Comparison of ENCODE assay signal across 12 cellular contexts in the genomic region with DNA sequence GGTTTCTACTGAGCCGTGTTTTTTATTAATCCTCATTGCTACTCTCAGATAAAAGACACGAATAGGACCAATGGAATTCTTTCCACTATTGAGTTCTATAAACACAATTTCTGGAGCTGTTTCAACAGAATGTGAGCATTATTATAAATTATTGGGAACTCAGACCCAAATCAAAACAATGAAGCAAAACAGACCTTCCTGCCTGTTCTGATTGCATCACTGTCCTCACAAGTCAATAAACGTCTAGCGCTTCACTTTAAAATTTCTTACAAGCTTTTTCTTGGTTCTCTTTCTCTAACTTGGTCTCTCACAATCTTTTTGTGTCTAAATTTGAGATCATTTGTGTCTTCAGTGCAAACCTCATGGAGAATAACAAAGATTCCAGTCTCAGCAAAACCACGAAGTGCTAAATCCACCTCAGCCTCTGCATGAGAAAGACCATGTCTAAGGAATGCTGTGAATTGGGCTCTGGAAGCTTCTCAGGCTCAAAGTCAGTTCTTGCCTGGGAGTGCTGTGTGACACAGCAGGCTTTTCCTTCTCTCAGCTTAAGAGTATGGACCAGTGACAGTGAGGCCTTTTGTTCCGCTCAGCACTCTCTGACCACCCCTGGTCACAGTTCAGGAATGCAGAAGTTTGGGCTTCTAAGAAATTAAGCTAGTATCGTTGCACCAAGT. TPM values are rescaled to one million over a fixed set of nuclear protein-coding genes. Genes with fewer than 3 reads are reported as not detected.
DNase-seq lines count a peak whose midpoint lies in the region; ATAC-seq and TF ChIP-seq lines count a peak whose summit lies in the region.
"Had no signal": no experiment of that assay in that cellular context is flagged by ENCODE, and none has a peak within 500 bp of the region (broad histone marks: within the 10 kb centered on the region; RNA-seq: fewer than 3 reads in every experiment).

No MANE protein-coding gene starts in this region.

- H3K9me3 ChIP-seq in HEK293 (ENCODE audit: control insufficient read depth, insufficient read depth, low read depth, low read length) (peaks cover 2% of the 10 kb centered on the region; the same call in 1 of the 2 replicates), stomach smooth muscle (ENCODE audit: control insufficient read depth in 2 of 2, low read length in 2 of 2) (peaks cover 0 to 7% of the 10 kb centered on the region in 2 donors), PC-9 (ENCODE audit: insufficient read depth, low read depth) (no peaks in the 10 kb centered on the region)
- H3K9me3 ChIP-seq: ovary had no signal

- no peaks in the 10 kb centered on the region for H3K36me3 Mint-ChIP-seq in chondrocyte (ENCODE audit: low read depth)
- no peaks in the 10 kb centered on the region for H3K36me3 Mint-ChIP-seq in natural killer cell

- no peak for TF ChIP-seq CTCF in HEK293 (tag by site-specific recombination; IDR thresholded peaks at IDR 0.05)
- no peak for TF ChIP-seq CTCF in chondrocyte (IDR thresholded peaks at IDR 0.05)
- no peak for TF ChIP-seq CTCF in natural killer cell (IDR thresholded peaks at IDR 0.05)
- TF ChIP-seq CTCF in PC-9 (conservative IDR thresholded peaks at IDR 0.05): no peak

- H3K27me3 ChIP-seq in stomach smooth muscle (ENCODE audit: control insufficient read depth in 1 of 2, insufficient read depth in 2 of 2, low read length in 2 of 2) (no peaks in the 10 kb centered on the region), PC-9 (ENCODE audit: insufficient read depth, low read depth) (peaks cover 14% of the 10 kb centered on the region; the same call in 1 of the 2 replicates)
- H3K27me3 ChIP-seq: ovary had no signal

- no peak overlapping the region for H3K4me3 ChIP-seq in HEK293 (ENCODE audit: low read depth, low read length)
- peak overlapping the region; percentile 20 to 30 for H3K4me3 ChIP-seq in stomach smooth muscle (ENCODE audit: low read length in 2 of 2)
- H3K4me3 ChIP-seq in PC-9: no peak overlapping the region
- H3K4me3 ChIP-seq: ovary had no signal

- H3K27ac ChIP-seq in HEK293 (ENCODE audit: extremely low read depth, low read depth, low read length) (no peak overlapping the region), stomach smooth muscle (ENCODE audit: low read length) (peak overlapping the region; percentile 60), PC-9 (no peak overlapping the region)

- no peak overlapping the region for H3K9ac ChIP-seq in stomach smooth muscle (ENCODE audit: low read length in 2 of 2)

- POLR2A ChIA-PET in HEK293 (lab: Yijun Ruan, JAX): no interaction called here
- POLR2A ChIA-PET in PC-9 (lab: Charles Lee; ENCODE audit: unreplicated experiment): no interaction called here

- CTCF ChIA-PET in HEK293 (lab: Yijun Ruan, JAX) (interaction anchor here (0.6 to 1.3 kb wide), 3 partner anchors 17 to 168 kb away, joined by 3 to 6 read pairs (median 4); no protein-coding TSS in a partner anchor), PC-9 (lab: Charles Lee) (no interaction called here)

- H3K9me2 ChIP-seq in PC-9 (ENCODE audit: insufficient read depth): no peaks in the 10 kb centered on the region

- no peaks in the 10 kb centered on the region for H3K27me3 Mint-ChIP-seq in chondrocyte (ENCODE audit: low read depth)
- H3K27me3 Mint-ChIP-seq in natural killer cell (ENCODE audit: low read depth in 2 of 2): no peaks in the 10 kb centered on the region
- H3K27me3 Mint-ChIP-seq: activated CD4-positive, alpha-beta T cell treated with anti-CD3 and anti-CD28 coated beads, Interleukin-2, amount 10 ng/mL, durations not matched to agents 7 days and 5 days had no signal

- ATAC-seq in natural killer cell (no peak), HG03139 (IDR thresholded peaks at IDR 0.05; ENCODE audit: unreplicated experiment) (no peak)

- no peaks in the 10 kb centered on the region for H3F3A ChIP-seq in PC-9 (ENCODE audit: insufficient read depth, low read depth)

- no peak overlapping the region for H3K4me2 ChIP-seq in PC-9

- H3K4me1 Mint-ChIP-seq in chondrocyte (ENCODE audit: low read depth): peaks cover 56% of the 10 kb centered on the region
- H3K4me1 Mint-ChIP-seq in natural killer cell: no peaks in the 10 kb centered on the region
- H3K4me1 Mint-ChIP-seq: activated CD4-positive, alpha-beta T cell treated with anti-CD3 and anti-CD28 coated beads, Interleukin-2, amount 10 ng/mL, durations not matched to agents 7 days and 5 days had no signal

- H3K79me2 ChIP-seq in PC-9 (ENCODE audit: low read depth): no peaks in the 10 kb centered on the region

- H4K20me1 ChIP-seq in PC-9 (ENCODE audit: insufficient read depth): no peaks in the 10 kb centered on the region

- H3K27ac Mint-ChIP-seq in chondrocyte (ENCODE audit: unreplicated experiment) (peak overlapping the region; percentile 98), natural killer cell (no peak overlapping the region)
- H3K27ac Mint-ChIP-seq: activated CD4-positive, alpha-beta T cell treated with anti-CD3 and anti-CD28 coated beads, Interleukin-2, amount 10 ng/mL, durations not matched to agents 7 days and 5 days had no signal

- no peak overlapping the region for H2AFZ ChIP-seq in PC-9

- intact Hi-C loops in natural killer cell (cut with micrococcal nuclease) (no loop called here), PC-9 (cut with micrococcal nuclease; ENCODE audit: unreplicated experiment) (no loop called here)

- peaks cover 9% of the 10 kb centered on the region for H3K4me1 ChIP-seq in HEK293 (ENCODE audit: control insufficient read depth, insufficient read depth, low read length)
- peaks cover 10% of the 10 kb centered on the region for H3K4me1 ChIP-seq in stomach smooth muscle (ENCODE audit: control insufficient read depth, insufficient read depth, low read length)
- H3K4me1 ChIP-seq in PC-9 (replicated peaks; ENCODE audit: insufficient read depth): no peaks in the 10 kb centered on the region

- H3K36me3 ChIP-seq in HEK293 (ENCODE audit: control insufficient read depth in 2 of 2, insufficient read depth in 1 of 2, low read length in 2 of 2): no peaks in the 10 kb centered on the region
- H3K36me3 ChIP-seq in stomach smooth muscle (ENCODE audit: control insufficient read depth in 2 of 2, insufficient read depth in 2 of 2, low read length in 2 of 2): no peaks in the 10 kb centered on the region
- H3K36me3 ChIP-seq in PC-9 (ENCODE audit: low read depth): no peaks in the 10 kb centered on the region
- H3K36me3 ChIP-seq: ovary had no signal

- H3K4me3 Mint-ChIP-seq in chondrocyte (ENCODE audit: unreplicated experiment): peak overlapping the region; percentile 61
- no peak overlapping the region for H3K4me3 Mint-ChIP-seq in natural killer cell
- H3K4me3 Mint-ChIP-seq: activated CD4-positive, alpha-beta T cell treated with anti-CD3 and anti-CD28 coated beads, Interleukin-2, amount 10 ng/mL, durations not matched to agents 7 days and 5 days had no signal

- H3K9me3 Mint-ChIP-seq in chondrocyte (ENCODE audit: low read depth): no peaks in the 10 kb centered on the region
- H3K9me3 Mint-ChIP-seq in natural killer cell: peaks cover 5 to 6% of the 10 kb centered on the region in 2 donors
- H3K9me3 Mint-ChIP-seq: activated CD4-positive, alpha-beta T cell treated with anti-CD3 and anti-CD28 coated beads, Interleukin-2, amount 10 ng/mL, durations not matched to agents 7 days and 5 days had no signal

- DNase-seq in chondrocyte (ENCODE audit: low spot score) (no peak), kidney tubule cell (ENCODE audit: low spot score) (peak; percentile 57), natural killer cell (no peak), PC-9 (no peak), epidermal melanocyte (ENCODE audit: insufficient read length, low spot score) (no peak)
- DNase-seq: activated CD4-positive, alpha-beta T cell treated with anti-CD3 and anti-CD28 coated beads, Interleukin-2, amount 10 ng/mL, durations not matched to agents 7 days and 5 days; DMS53; NCI-H2081 treated with DMSO at 0.1 percent for 48 hours had no signal

- BruUV-seq in PC-9 (replicated peaks; lab: Mats Ljungman, UMichigan): no TSS peak

TF ChIP-seq in HEK293, 187 proteins besides CTCF, POLR2A, EP300 and RAD21:
- TF ChIP-seq ZNF549 (tag by site-specific recombination; IDR thresholded peaks at IDR 0.05): 0 out of 2 replicates have a peak, but pooled peaks have one; percentile 3
- TF ChIP-seq ZFP41 (tag by site-specific recombination; IDR thresholded peaks at IDR 0.05; ENCODE audit: borderline replicate concordance): no peak
- peak; percentile 61 for TF ChIP-seq ZIC2 (tag by site-specific recombination; IDR thresholded peaks at IDR 0.05)

RNA-seq across cellular contexts. Expression of gene ARHGAP28, which starts 22.8 kb away (rescaled TPM):
- total RNA-seq in chondrocyte: 17.9 to 25.1 TPM (median 18.1 TPM) in 3 replicates
- not detected for total RNA-seq in natural killer cell
- not detected in 2 replicates for total RNA-seq in PC-9 (2021)
- total RNA-seq: activated CD4-positive, alpha-beta T cell treated with anti-CD3 and anti-CD28 coated beads, Interleukin-2, amount 10 ng/mL, durations not matched to agents 7 days and 5 days had no signal

Comparison
In these comparisons a context has a peak if more than half of its experiments do, and no peak if none do; other contexts are left out.
1. H3K4me3 ChIP-seq: peak in stomach smooth muscle (2 of 2); none in HEK293 (single experiment) and PC-9 (single experiment).
2. RNA of gene ARHGAP28, which starts 22.8 kb away (total RNA-seq): 17.9 to 25.1 TPM in chondrocyte; not detected in natural killer cell and not detected in PC-9; every median in the first group is over 10 times any median in the second.